Comparison of ENCODE assay signal across 1 cellular context in genomic region chr1:159177273-159177907, GRCh38.
TF ChIP-seq lines count a peak whose summit lies in the region.

No MANE protein-coding gene starts in this region.

TF ChIP-seq in K562, 482 proteins besides CTCF, POLR2A, EP300 and RAD21 (continued from another document and continues in another):
- TF ChIP-seq ZNF507 (tag; conservative IDR thresholded peaks at IDR 0.05) = no peak
- no peak for TF ChIP-seq CHD4 (IDR thresholded peaks at IDR 0.05; ENCODE audit: insufficient read depth, insufficient replicate concordance, low read depth, low read length, poor library complexity, severe bottlenecking)
- TF ChIP-seq SMC3 (conservative IDR thresholded peaks at IDR 0.05; ENCODE audit: insufficient read depth, low read depth, low read length) = no peak
- no peak for TF ChIP-seq ELF4 (CRISPR knock-in tag; IDR thresholded peaks at IDR 0.05)
- peak; percentile 95 for TF ChIP-seq ZNF584 (CRISPR knock-in tag; IDR thresholded peaks at IDR 0.05; ENCODE audit: low read depth)
- TF ChIP-seq, protein P1, sequence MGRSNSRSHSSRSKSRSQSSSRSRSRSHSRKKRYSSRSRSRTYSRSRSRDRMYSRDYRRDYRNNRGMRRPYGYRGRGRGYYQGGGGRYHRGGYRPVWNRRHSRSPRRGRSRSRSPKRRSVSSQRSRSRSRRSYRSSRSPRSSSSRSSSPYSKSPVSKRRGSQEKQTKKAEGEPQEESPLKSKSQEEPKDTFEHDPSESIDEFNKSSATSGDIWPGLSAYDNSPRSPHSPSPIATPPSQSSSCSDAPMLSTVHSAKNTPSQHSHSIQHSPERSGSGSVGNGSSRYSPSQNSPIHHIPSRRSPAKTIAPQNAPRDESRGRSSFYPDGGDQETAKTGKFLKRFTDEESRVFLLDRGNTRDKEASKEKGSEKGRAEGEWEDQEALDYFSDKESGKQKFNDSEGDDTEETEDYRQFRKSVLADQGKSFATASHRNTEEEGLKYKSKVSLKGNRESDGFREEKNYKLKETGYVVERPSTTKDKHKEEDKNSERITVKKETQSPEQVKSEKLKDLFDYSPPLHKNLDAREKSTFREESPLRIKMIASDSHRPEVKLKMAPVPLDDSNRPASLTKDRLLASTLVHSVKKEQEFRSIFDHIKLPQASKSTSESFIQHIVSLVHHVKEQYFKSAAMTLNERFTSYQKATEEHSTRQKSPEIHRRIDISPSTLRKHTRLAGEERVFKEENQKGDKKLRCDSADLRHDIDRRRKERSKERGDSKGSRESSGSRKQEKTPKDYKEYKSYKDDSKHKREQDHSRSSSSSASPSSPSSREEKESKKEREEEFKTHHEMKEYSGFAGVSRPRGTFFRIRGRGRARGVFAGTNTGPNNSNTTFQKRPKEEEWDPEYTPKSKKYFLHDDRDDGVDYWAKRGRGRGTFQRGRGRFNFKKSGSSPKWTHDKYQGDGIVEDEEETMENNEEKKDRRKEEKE (IDR thresholded peaks at IDR 0.05; ENCODE audit: borderline replicate concordance in 1 of 2, control insufficient read depth in 1 of 2, low read depth in 2 of 2, low read length in 1 of 2) = no peak
- no peak for TF ChIP-seq NR0B1 (IDR thresholded peaks at IDR 0.05; ENCODE audit: partially characterized antibody)
- TF ChIP-seq ETS2 (tag; IDR thresholded peaks at IDR 0.05; ENCODE audit: borderline replicate concordance, poor library complexity, severe bottlenecking) = no peak
- no peak for TF ChIP-seq IRF9 (tag; IDR thresholded peaks at IDR 0.05)
- no peak for TF ChIP-seq TEAD4 (IDR thresholded peaks at IDR 0.05; ENCODE audit: low read length)
- peak; percentile 79; the same call in 1 of the 2 replicates for TF ChIP-seq TEAD4 (CRISPR knock-in tag; IDR thresholded peaks at IDR 0.05; ENCODE audit: borderline replicate concordance)
- TF ChIP-seq DDX20 (tag; IDR thresholded peaks at IDR 0.05; ENCODE audit: low read depth) = peak; percentile 67; the same call in 1 of the 2 replicates
- 0 out of 4 replicates have a peak, but pooled peaks of 1 of the 2 experiments have one; percentile 57 for TF ChIP-seq FOXA3 (CRISPR knock-in tag; conservative IDR thresholded peaks at IDR 0.05 in 1 of 2, IDR thresholded peaks at IDR 0.05 in 1 of 2)
- 0 out of 2 replicates have a peak, but pooled peaks have one; percentile 10 for TF ChIP-seq GATA2 (CRISPR knock-in tag; IDR thresholded peaks at IDR 0.05)
- 0 out of 2 replicates have a peak, but pooled peaks have one; percentile 28 for TF ChIP-seq OTX1 (CRISPR knock-in tag; IDR thresholded peaks at IDR 0.05)
- TF ChIP-seq, protein P2, sequence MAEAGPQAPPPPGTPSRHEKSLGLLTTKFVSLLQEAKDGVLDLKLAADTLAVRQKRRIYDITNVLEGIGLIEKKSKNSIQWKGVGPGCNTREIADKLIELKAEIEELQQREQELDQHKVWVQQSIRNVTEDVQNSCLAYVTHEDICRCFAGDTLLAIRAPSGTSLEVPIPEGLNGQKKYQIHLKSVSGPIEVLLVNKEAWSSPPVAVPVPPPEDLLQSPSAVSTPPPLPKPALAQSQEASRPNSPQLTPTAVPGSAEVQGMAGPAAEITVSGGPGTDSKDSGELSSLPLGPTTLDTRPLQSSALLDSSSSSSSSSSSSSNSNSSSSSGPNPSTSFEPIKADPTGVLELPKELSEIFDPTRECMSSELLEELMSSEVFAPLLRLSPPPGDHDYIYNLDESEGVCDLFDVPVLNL (CRISPR knock-in tag; IDR thresholded peaks at IDR 0.05; ENCODE audit: low read depth) = peak; percentile 79; the same call in 1 of the 2 replicates
- TF ChIP-seq MECOM (CRISPR knock-in tag; IDR thresholded peaks at IDR 0.05) = peak; percentile 78
- no peak for TF ChIP-seq BDP1 (IDR thresholded peaks at IDR 0.05; ENCODE audit: insufficient read depth, insufficient read length)
- TF ChIP-seq, protein P3, sequence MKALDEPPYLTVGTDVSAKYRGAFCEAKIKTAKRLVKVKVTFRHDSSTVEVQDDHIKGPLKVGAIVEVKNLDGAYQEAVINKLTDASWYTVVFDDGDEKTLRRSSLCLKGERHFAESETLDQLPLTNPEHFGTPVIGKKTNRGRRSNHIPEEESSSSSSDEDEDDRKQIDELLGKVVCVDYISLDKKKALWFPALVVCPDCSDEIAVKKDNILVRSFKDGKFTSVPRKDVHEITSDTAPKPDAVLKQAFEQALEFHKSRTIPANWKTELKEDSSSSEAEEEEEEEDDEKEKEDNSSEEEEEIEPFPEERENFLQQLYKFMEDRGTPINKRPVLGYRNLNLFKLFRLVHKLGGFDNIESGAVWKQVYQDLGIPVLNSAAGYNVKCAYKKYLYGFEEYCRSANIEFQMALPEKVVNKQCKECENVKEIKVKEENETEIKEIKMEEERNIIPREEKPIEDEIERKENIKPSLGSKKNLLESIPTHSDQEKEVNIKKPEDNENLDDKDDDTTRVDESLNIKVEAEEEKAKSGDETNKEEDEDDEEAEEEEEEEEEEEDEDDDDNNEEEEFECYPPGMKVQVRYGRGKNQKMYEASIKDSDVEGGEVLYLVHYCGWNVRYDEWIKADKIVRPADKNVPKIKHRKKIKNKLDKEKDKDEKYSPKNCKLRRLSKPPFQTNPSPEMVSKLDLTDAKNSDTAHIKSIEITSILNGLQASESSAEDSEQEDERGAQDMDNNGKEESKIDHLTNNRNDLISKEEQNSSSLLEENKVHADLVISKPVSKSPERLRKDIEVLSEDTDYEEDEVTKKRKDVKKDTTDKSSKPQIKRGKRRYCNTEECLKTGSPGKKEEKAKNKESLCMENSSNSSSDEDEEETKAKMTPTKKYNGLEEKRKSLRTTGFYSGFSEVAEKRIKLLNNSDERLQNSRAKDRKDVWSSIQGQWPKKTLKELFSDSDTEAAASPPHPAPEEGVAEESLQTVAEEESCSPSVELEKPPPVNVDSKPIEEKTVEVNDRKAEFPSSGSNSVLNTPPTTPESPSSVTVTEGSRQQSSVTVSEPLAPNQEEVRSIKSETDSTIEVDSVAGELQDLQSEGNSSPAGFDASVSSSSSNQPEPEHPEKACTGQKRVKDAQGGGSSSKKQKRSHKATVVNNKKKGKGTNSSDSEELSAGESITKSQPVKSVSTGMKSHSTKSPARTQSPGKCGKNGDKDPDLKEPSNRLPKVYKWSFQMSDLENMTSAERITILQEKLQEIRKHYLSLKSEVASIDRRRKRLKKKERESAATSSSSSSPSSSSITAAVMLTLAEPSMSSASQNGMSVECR (CRISPR knock-in tag; IDR thresholded peaks at IDR 0.05) = peak; percentile 83
- TF ChIP-seq RBM15 (IDR thresholded peaks at IDR 0.05; ENCODE audit: insufficient read depth, low read length) = no peak
- TF ChIP-seq ATF4 (CRISPR knock-in tag; IDR thresholded peaks at IDR 0.05) = peak; percentile 41; the same call in 1 of the 2 replicates
- no peak for TF ChIP-seq TAF7 (tag; IDR thresholded peaks at IDR 0.05)
- no peak for TF ChIP-seq ZNF143 (CRISPR knock-in tag; IDR thresholded peaks at IDR 0.05)
- TF ChIP-seq TCFL5 (CRISPR knock-in tag; conservative IDR thresholded peaks at IDR 0.05) = no peak
- TF ChIP-seq ZNF23 (CRISPR knock-in tag; IDR thresholded peaks at IDR 0.05) = no peak
- TF ChIP-seq CC2D1A (IDR thresholded peaks at IDR 0.05) = no peak
- no peak for TF ChIP-seq E2F3 (CRISPR knock-in tag; IDR thresholded peaks at IDR 0.05)
- peak; percentile 58; the same call in 1 of the 2 replicates for TF ChIP-seq SMAD3 (CRISPR knock-in tag; conservative IDR thresholded peaks at IDR 0.05)
- TF ChIP-seq YY1 (IDR thresholded peaks at IDR 0.05; ENCODE audit: borderline replicate concordance in 1 of 3, control insufficient read depth in 1 of 3, extremely low read depth in 1 of 3, insufficient read depth in 3 of 3, insufficient read length in 1 of 3, insufficient replicate concordance in 2 of 3, low read depth in 1 of 3, low read length in 2 of 3) = no peak
- TF ChIP-seq PBX2 (CRISPR knock-in tag; IDR thresholded peaks at IDR 0.05; ENCODE audit: low read depth) = peak; percentile 75
- peak; percentile 32; the same call in 1 of the 2 replicates for TF ChIP-seq PBX2 (tag; conservative IDR thresholded peaks at IDR 0.05; ENCODE audit: low read depth)
- 0 out of 2 replicates have a peak, but pooled peaks have one; percentile 61 for TF ChIP-seq ZNF165 (CRISPR knock-in tag; IDR thresholded peaks at IDR 0.05; ENCODE audit: borderline replicate concordance)
- TF ChIP-seq, protein P4, sequence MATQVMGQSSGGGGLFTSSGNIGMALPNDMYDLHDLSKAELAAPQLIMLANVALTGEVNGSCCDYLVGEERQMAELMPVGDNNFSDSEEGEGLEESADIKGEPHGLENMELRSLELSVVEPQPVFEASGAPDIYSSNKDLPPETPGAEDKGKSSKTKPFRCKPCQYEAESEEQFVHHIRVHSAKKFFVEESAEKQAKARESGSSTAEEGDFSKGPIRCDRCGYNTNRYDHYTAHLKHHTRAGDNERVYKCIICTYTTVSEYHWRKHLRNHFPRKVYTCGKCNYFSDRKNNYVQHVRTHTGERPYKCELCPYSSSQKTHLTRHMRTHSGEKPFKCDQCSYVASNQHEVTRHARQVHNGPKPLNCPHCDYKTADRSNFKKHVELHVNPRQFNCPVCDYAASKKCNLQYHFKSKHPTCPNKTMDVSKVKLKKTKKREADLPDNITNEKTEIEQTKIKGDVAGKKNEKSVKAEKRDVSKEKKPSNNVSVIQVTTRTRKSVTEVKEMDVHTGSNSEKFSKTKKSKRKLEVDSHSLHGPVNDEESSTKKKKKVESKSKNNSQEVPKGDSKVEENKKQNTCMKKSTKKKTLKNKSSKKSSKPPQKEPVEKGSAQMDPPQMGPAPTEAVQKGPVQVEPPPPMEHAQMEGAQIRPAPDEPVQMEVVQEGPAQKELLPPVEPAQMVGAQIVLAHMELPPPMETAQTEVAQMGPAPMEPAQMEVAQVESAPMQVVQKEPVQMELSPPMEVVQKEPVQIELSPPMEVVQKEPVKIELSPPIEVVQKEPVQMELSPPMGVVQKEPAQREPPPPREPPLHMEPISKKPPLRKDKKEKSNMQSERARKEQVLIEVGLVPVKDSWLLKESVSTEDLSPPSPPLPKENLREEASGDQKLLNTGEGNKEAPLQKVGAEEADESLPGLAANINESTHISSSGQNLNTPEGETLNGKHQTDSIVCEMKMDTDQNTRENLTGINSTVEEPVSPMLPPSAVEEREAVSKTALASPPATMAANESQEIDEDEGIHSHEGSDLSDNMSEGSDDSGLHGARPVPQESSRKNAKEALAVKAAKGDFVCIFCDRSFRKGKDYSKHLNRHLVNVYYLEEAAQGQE (CRISPR knock-in tag; IDR thresholded peaks at IDR 0.05; ENCODE audit: low read depth) = peak; percentile 100
- TF ChIP-seq MBD2 (IDR thresholded peaks at IDR 0.05; ENCODE audit: borderline replicate concordance, low read depth) = no peak
- TF ChIP-seq, protein P5, sequence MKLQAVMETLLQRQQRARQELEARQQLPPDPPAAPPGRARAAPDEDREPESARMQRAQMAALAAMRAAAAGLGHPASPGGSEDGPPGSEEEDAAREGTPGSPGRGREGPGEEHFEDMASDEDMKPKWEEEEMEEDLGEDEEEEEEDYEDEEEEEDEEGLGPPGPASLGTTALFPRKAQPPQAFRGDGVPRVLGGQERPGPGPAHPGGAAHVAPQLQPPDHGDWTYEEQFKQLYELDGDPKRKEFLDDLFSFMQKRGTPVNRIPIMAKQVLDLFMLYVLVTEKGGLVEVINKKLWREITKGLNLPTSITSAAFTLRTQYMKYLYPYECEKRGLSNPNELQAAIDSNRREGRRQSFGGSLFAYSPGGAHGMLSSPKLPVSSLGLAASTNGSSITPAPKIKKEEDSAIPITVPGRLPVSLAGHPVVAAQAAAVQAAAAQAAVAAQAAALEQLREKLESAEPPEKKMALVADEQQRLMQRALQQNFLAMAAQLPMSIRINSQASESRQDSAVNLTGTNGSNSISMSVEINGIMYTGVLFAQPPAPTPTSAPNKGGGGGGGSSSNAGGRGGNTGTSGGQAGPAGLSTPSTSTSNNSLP (IDR thresholded peaks at IDR 0.05; ENCODE audit: borderline replicate concordance, low read depth, low read length) = no peak
- peak; percentile 72; the same call in 1 of the 2 replicates for TF ChIP-seq ZNF12 (CRISPR knock-in tag; IDR thresholded peaks at IDR 0.05)
- TF ChIP-seq CREBBP (IDR thresholded peaks at IDR 0.05; ENCODE audit: low read depth, low read length) = no peak
